Comparison of ENCODE assay signal across 8 cellular contexts in the genomic region with DNA sequence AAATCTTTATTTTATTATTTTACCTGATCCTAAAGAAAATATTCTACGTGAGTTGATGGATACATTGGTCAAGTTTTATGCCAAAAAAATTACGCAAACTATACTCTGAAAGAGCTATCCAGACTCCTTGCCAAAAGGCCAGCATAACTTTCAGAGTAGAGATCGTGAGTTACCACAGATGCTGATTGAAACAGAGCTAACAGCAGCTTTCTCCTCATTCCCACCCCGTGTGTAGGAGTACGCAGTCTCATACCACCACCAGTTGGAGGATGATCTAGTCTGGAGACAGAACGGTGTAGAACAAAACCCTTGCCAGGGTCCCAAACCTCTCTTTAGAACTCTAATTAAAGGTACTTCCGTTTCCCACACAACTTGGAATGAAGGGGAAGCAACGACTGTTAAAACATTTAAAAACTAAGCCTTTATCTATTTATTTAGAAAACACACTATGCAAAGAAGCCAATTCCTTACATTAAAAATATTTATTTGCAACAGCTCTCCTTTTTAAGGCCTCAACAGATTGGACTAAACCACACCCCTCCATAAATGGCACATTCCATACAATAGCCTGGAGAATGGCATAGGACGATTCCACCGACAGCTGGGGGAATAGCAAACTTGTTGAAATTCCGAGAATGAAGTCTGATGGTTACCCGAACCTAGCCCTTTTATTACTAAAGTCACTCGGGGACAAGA. TPM values are rescaled to one million over a fixed set of nuclear protein-coding genes. Genes with fewer than 3 reads are reported as not detected.
DNase-seq lines count a peak whose midpoint lies in the region; TF ChIP-seq lines count a peak whose summit lies in the region.

No MANE protein-coding gene starts in this region.

- H2AFZ ChIP-seq in KMS-11 (ENCODE audit: low read depth) = no peak overlapping the region

- TF ChIP-seq CTCF in KMS-11 (conservative IDR thresholded peaks at IDR 0.05; ENCODE audit: low read depth, low read length) = no peak
- TF ChIP-seq CTCF in tibial nerve (IDR thresholded peaks at IDR 0.05) = no peak

- WGBS in ectodermal cell, 2 experiments = 6 to 9% methylated on average over 13 of the region's 13 CpGs
- 0 to 1% methylated on average over 13 of the region's 13 CpGs for WGBS in tibial nerve, 2 donors

- H3K36me3 ChIP-seq in KMS-11 (ENCODE audit: insufficient read depth) (no peaks in the 10 kb centered on the region), ectodermal cell (ENCODE audit: control insufficient read depth, insufficient read depth, low read length) (no peaks in the 10 kb centered on the region), tibial nerve (no peaks in the 10 kb centered on the region)

- H3K27me3 ChIP-seq in KMS-11 (ENCODE audit: insufficient read depth, low read depth) (no peaks in the 10 kb centered on the region), ectodermal cell (ENCODE audit: control insufficient read depth, insufficient read depth, low read length, poor library complexity, severe bottlenecking) (no peaks in the 10 kb centered on the region), tibial nerve (no peaks in the 10 kb centered on the region)

- peak; percentile 44 for DNase-seq in NCI-H510A treated with DMSO at 0.1 percent for 48 hours (lab: John Stamatoyannopoulos, UW)
- no peak for DNase-seq in NCI-H510A (lab: John Stamatoyannopoulos, UW)
- peak in 3 of 5 experiments; percentile 7 to 57 (median 10) for DNase-seq in T-helper 2 cell
- DNase-seq in mucosa of gallbladder (ENCODE audit: low spot score) = peak; percentile 22
- DNase-seq in tibial nerve (ENCODE audit: low spot score in 2 of 2) = peak in 1 of 2 donors; percentile 10
- no peak for DNase-seq in 8988T

- TF ChIP-seq EP300 in tibial nerve (IDR thresholded peaks at IDR 0.05) = no peak

- H3K4me2 ChIP-seq in KMS-11 = peak overlapping the region; percentile 99

- H3K79me2 ChIP-seq in KMS-11 (ENCODE audit: insufficient read depth, low read depth) = peaks cover 61% of the 10 kb centered on the region

- peak overlapping the region; percentile 4; the same call in 1 of the 2 replicates for H3K27ac ChIP-seq in KMS-11
- H3K27ac ChIP-seq in ectodermal cell (ENCODE audit: insufficient read depth, low read depth, low read length, poor library complexity, severe bottlenecking) = peak overlapping the region; percentile 70
- H3K27ac ChIP-seq in tibial nerve = peak overlapping the region; percentile 99 to 100 (median 100)

- H3K4me3 ChIP-seq in KMS-11 (IDR thresholded peaks at IDR 0.05; ENCODE audit: insufficient read depth, low read depth, low read length) = peak overlapping the region; percentile 97
- H3K4me3 ChIP-seq in ectodermal cell (ENCODE audit: insufficient read depth, low read depth, low read length) = peak overlapping the region; percentile 97
- H3K4me3 ChIP-seq in tibial nerve = peak overlapping the region; percentile 59 to 99 (median 87)

- no peak for TF ChIP-seq POLR2A in tibial nerve (IDR thresholded peaks at IDR 0.05)

- H3K9me3 ChIP-seq in ectodermal cell (ENCODE audit: control insufficient read depth, low read length) (no peaks in the 10 kb centered on the region), tibial nerve (no peaks in the 10 kb centered on the region)

- peaks cover 49% of the 10 kb centered on the region for H4K20me1 ChIP-seq in KMS-11 (ENCODE audit: insufficient read depth)

- H3K9ac ChIP-seq in KMS-11 = peak overlapping the region; percentile 63; the same call in 1 of the 2 replicates

- peaks cover 41% of the 10 kb centered on the region for H3K4me1 ChIP-seq in KMS-11 (ENCODE audit: low read depth, poor library complexity, severe bottlenecking)
- peaks cover 17% of the 10 kb centered on the region for H3K4me1 ChIP-seq in ectodermal cell (ENCODE audit: control insufficient read depth, insufficient read depth, low read length)
- H3K4me1 ChIP-seq in tibial nerve = peaks cover 0 to 49% (median 20%) of the 10 kb centered on the region in 4 donors

RNA-seq across cellular contexts. Expression of a gene that starts 1.4 kb away (rescaled TPM):
- 455 TPM for polyA plus RNA-seq in ectodermal cell (2013, experiment 1 of 4)
- polyA plus RNA-seq in ectodermal cell (2013, experiment 2 of 4) = 448 TPM
- polyA plus RNA-seq in ectodermal cell (2013, experiment 3 of 4) = 311 TPM
- polyA plus RNA-seq in ectodermal cell (2013, experiment 4 of 4) = 357 TPM
- total RNA-seq in mucosa of gallbladder = 133 TPM
- total RNA-seq in tibial nerve = 100 to 1,000 TPM in 3 of 4 donors, 10 to 100 TPM in 1; 80.1 to 181 (median 115) TPM

RNA-seq across cellular contexts. Expression of a gene that starts 26.7 kb away (rescaled TPM):
- 7.4 TPM for polyA plus RNA-seq in ectodermal cell (2013, experiment 1 of 4)
- 6.0 TPM for polyA plus RNA-seq in ectodermal cell (2013, experiment 2 of 4)
- polyA plus RNA-seq in ectodermal cell (2013, experiment 3 of 4) = 5.3 TPM
- 5.7 TPM for polyA plus RNA-seq in ectodermal cell (2013, experiment 4 of 4)
- total RNA-seq in mucosa of gallbladder = 30.1 TPM
- 10 to 100 TPM; 11.1 to 78.4 (median 14.9) TPM for total RNA-seq in tibial nerve

Comparison
In these comparisons a context has a peak if more than half of its experiments do, and no peak if none do; other contexts are left out.
1. DNase-seq: peak in NCI-H510A treated with DMSO at 0.1 percent for 48 hours (single experiment), T-helper 2 cell (3 of 5) and mucosa of gallbladder (single experiment); none in NCI-H510A (single experiment) and 8988T (single experiment).
2. H3K27ac ChIP-seq: peak in every context shown above with its lines; median percentile 100 in tibial nerve; 70 in ectodermal cell; 4 in KMS-11.
3. Peak in every context shown above with its lines, with median percentiles within 50 percentile points of each other: H3K4me3 ChIP-seq.